ENCODE assay signal across 12 cellular contexts in the genomic region with DNA sequence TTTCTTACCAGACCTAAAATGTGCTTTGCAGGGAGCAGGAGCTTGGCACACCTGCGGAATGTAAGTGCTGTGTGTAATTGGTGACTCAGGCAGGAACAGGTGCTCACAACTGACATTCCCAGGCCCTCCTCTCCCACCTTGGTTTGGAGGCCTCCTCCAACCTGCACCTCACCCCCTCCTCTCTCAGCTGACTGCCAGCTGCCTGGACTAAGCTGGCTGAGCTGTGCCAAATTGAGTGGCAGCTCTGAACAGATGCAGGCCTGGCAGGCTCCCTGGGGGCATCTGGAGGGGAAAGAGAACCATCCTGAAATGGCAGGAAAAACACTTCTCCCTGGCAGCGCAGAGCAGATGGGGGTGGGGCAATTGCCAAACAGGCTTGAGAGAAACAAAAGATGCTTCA.
DNase-seq lines count a peak whose midpoint lies in the region; ATAC-seq and TF ChIP-seq lines count a peak whose summit lies in the region.
"Had no signal": no experiment of that assay in that cellular context is flagged by ENCODE, and none has a peak within 500 bp of the region (broad histone marks: within the 10 kb centered on the region; RNA-seq: fewer than 3 reads in every experiment).

No MANE protein-coding gene starts in this region.

- peak; percentile 79 for DNase-seq in NCI-H1105 (lab: John Stamatoyannopoulos, UW)
- DNase-seq in NCI-H2196 treated with DMSO at 0.1 percent for 48 hours (lab: John Stamatoyannopoulos, UW; ENCODE audit: unreplicated experiment), result peak; percentile 79
- DNase-seq in endodermal cell, result peak; percentile 54
- DNase-seq in occipital lobe (lab: John Stamatoyannopoulos, UW), result peak; percentile 39
- no peak for DNase-seq in NAMALWA (ENCODE audit: low spot score)
- DNase-seq in activated CD4-positive, alpha-beta T cell treated with anti-CD3 and anti-CD28 coated beads, Interleukin-2, amount 10 ng/mL, durations not matched to agents 24 days and 14 days, result no peak
- no peak for DNase-seq in GM23248
- DNase-seq: CD8-positive, alpha-beta memory T cell; islet precursor cell; naive thymus-derived CD4-positive, alpha-beta T cell; trophoblast cell had no signal

- H3K4me3 ChIP-seq in endodermal cell (ENCODE audit: low read length) (no peak overlapping the region), GM23248 (no peak overlapping the region)

- WGBS in endodermal cell (ENCODE audit: insufficient coverage in 1 of 2, insufficient read length in 1 of 2), 2 experiments, result 83% methylated on average over 2 of the region's 2 CpGs; no CpG with 5 or more reads in 1 of the 2 experiments
- 43 to 66% methylated on average over 2 of the region's 2 CpGs for WGBS in GM23248 (ENCODE audit: low coverage in 1 of 2, low lambda C conversion rate in 2 of 2, missing lambda C conversion rate in 2 of 2), 2 experiments

- no peak overlapping the region for H3K9ac ChIP-seq in endodermal cell (ENCODE audit: extremely low read depth, low read length, poor library complexity, severe bottlenecking)
- no peak overlapping the region for H3K9ac ChIP-seq in GM23248

- H3K27ac Mint-ChIP-seq in endodermal cell, result no peak overlapping the region
- H3K27ac Mint-ChIP-seq in activated CD4-positive, alpha-beta T cell treated with anti-CD3 and anti-CD28 coated beads, Interleukin-2, amount 10 ng/mL, durations not matched to agents 24 days and 14 days, result no peak overlapping the region
- H3K27ac Mint-ChIP-seq: CD8-positive, alpha-beta memory T cell; naive thymus-derived CD4-positive, alpha-beta T cell had no signal

- H3K9me2 ChIP-seq in GM23248 (ENCODE audit: insufficient read depth), result no peaks in the 10 kb centered on the region

- TF ChIP-seq CTCF in endodermal cell (conservative IDR thresholded peaks at IDR 0.05), result no peak

- H3K9me3 Mint-ChIP-seq in endodermal cell, result peaks cover 18% of the 10 kb centered on the region
- no peaks in the 10 kb centered on the region for H3K9me3 Mint-ChIP-seq in activated CD4-positive, alpha-beta T cell treated with anti-CD3 and anti-CD28 coated beads, Interleukin-2, amount 10 ng/mL, durations not matched to agents 24 days and 14 days

- H3K36me3 Mint-ChIP-seq in endodermal cell (ENCODE audit: low read depth), result no peaks in the 10 kb centered on the region
- no peaks in the 10 kb centered on the region for H3K36me3 Mint-ChIP-seq in activated CD4-positive, alpha-beta T cell treated with anti-CD3 and anti-CD28 coated beads, Interleukin-2, amount 10 ng/mL, durations not matched to agents 24 days and 14 days (ENCODE audit: low read depth)
- H3K36me3 Mint-ChIP-seq: CD8-positive, alpha-beta memory T cell; naive thymus-derived CD4-positive, alpha-beta T cell had no signal

- intact Hi-C loops in activated CD4-positive, alpha-beta T cell treated with anti-CD3 and anti-CD28 coated beads, Interleukin-2, amount 10 ng/mL, durations not matched to agents 24 days and 14 days (cut with micrococcal nuclease), result no loop called here

- peaks cover 20% of the 10 kb centered on the region for H3K4me1 Mint-ChIP-seq in endodermal cell
- H3K4me1 Mint-ChIP-seq in activated CD4-positive, alpha-beta T cell treated with anti-CD3 and anti-CD28 coated beads, Interleukin-2, amount 10 ng/mL, durations not matched to agents 24 days and 14 days, result no peaks in the 10 kb centered on the region
- H3K4me1 Mint-ChIP-seq: CD8-positive, alpha-beta memory T cell; naive thymus-derived CD4-positive, alpha-beta T cell had no signal

- no peaks in the 10 kb centered on the region for H4K20me1 ChIP-seq in GM23248 (ENCODE audit: insufficient read depth)

- H3K4me3 Mint-ChIP-seq in endodermal cell, result no peak overlapping the region
- H3K4me3 Mint-ChIP-seq in activated CD4-positive, alpha-beta T cell treated with anti-CD3 and anti-CD28 coated beads, Interleukin-2, amount 10 ng/mL, durations not matched to agents 24 days and 14 days, result no peak overlapping the region
- H3K4me3 Mint-ChIP-seq: CD8-positive, alpha-beta memory T cell; naive thymus-derived CD4-positive, alpha-beta T cell had no signal

- no peak overlapping the region for H3K27ac ChIP-seq in endodermal cell (ENCODE audit: low read depth, low read length)
- no peak overlapping the region for H3K27ac ChIP-seq in GM23248

- in situ Hi-C loops in GM23248 (cut with MboI), result no loop called here

- no peak overlapping the region for H3K4me2 ChIP-seq in GM23248 (ENCODE audit: unreplicated experiment)

- no peaks in the 10 kb centered on the region for H3F3A ChIP-seq in GM23248 (ENCODE audit: insufficient read depth)

- no peaks in the 10 kb centered on the region for H3K36me3 ChIP-seq in endodermal cell (ENCODE audit: control insufficient read depth, insufficient read depth, low read length)
- H3K36me3 ChIP-seq in GM23248 (ENCODE audit: low read depth), result no peaks in the 10 kb centered on the region

- H3K27me3 ChIP-seq in endodermal cell (ENCODE audit: control insufficient read depth, insufficient read depth, low read length, poor library complexity, severe bottlenecking) (no peaks in the 10 kb centered on the region), GM23248 (replicated peaks; ENCODE audit: insufficient read depth) (peaks cover 7% of the 10 kb centered on the region)

- no peaks in the 10 kb centered on the region for H3K27me3 Mint-ChIP-seq in endodermal cell (ENCODE audit: insufficient read depth)
- H3K27me3 Mint-ChIP-seq in activated CD4-positive, alpha-beta T cell treated with anti-CD3 and anti-CD28 coated beads, Interleukin-2, amount 10 ng/mL, durations not matched to agents 24 days and 14 days, result peaks cover 16% of the 10 kb centered on the region

- H3K4me1 ChIP-seq in endodermal cell (ENCODE audit: control insufficient read depth, insufficient read depth, low read length), result no peaks in the 10 kb centered on the region
- no peaks in the 10 kb centered on the region for H3K4me1 ChIP-seq in GM23248 (ENCODE audit: insufficient read depth)

- H3K9me3 ChIP-seq in endodermal cell (ENCODE audit: control insufficient read depth, low read length) (peaks cover 7% of the 10 kb centered on the region), GM23248 (ENCODE audit: low read depth) (no peaks in the 10 kb centered on the region)

- H3K79me2 ChIP-seq in GM23248 (ENCODE audit: insufficient read depth), result no peaks in the 10 kb centered on the region

- H2AFZ ChIP-seq in GM23248, result no peak overlapping the region

- ATAC-seq in GM19023 (IDR thresholded peaks at IDR 0.05; ENCODE audit: unreplicated experiment), result no peak
- ATAC-seq: naive thymus-derived CD4-positive, alpha-beta T cell had no signal

Comparison
In these comparisons a context has a peak if more than half of its experiments do, and no peak if none do; other contexts are left out.
1. DNase-seq: peak in NCI-H1105 (single experiment), NCI-H2196 treated with DMSO at 0.1 percent for 48 hours (single experiment), endodermal cell (single experiment) and occipital lobe (single experiment); none in NAMALWA (single experiment), activated CD4-positive, alpha-beta T cell treated with anti-CD3 and anti-CD28 coated beads, Interleukin-2, amount 10 ng/mL, durations not matched to agents 24 days and 14 days (single experiment) and GM23248 (single experiment).